ENCODE assay signal across 22 cellular contexts in the genomic region with DNA sequence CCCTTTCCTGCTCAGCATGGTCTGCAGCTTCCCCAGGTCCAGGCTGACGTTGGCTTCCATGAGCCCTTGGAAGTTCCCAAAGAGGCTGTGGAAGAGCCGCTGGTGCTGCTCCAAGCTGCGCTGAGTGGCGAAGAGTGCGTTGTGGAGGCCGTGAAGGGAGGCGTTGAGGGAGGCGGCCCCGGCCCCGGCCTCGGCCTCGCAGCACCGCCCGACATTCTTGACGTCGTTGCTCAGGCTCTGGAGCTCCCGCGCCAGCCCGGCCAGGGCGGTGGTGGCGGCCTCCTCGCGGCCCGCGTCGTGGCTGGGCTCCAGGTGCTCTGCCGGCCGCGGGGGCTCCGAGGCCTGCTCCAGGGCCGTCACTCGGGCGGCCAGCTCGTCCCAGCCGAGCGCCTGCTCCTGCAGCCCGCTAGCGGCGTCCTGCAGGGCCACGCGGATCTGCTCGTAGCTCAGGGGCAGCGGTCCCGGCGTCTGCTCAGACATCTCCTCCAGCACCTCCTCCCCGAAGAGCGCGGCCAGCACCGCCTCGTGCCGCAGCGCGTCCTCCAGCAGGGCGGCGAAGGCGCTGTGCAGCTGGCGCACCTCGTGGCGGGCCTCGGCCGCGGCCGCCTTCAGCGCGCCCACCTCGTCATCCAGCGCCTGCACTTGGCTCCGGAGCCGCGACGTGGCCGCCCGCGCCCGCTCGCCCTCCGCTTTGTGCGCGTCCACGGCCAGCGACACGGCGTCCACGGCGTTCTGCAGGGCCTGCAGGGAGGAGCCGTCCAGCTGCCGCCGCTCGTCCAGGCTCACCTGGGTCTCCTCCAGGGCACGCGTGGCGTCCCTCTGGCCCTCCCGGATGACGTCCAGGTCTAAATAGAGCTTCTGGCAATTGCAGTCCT. TPM values are rescaled to one million over a fixed set of nuclear protein-coding genes. Genes with fewer than 3 reads are reported as not detected.
DNase-seq lines count a peak whose midpoint lies in the region; ATAC-seq, FAIRE-seq and TF ChIP-seq lines count a peak whose summit lies in the region.
"Had no signal": no experiment of that assay in that cellular context is flagged by ENCODE, and none has a peak within 500 bp of the region (broad histone marks: within the 10 kb centered on the region; RNA-seq: fewer than 3 reads in every experiment).

No MANE protein-coding gene starts in this region.

- no peaks in the 10 kb centered on the region for H4K20me1 ChIP-seq in K562 (replicated peaks; ENCODE audit: control insufficient read depth, insufficient read depth, low read length)

- H3K79me2 ChIP-seq in K562 (ENCODE audit: control insufficient read depth, insufficient read depth, low read length) = no peaks in the 10 kb centered on the region

- H3K4me3 ChIP-seq in K562 = no peak overlapping the region
- no peak overlapping the region for H3K4me3 ChIP-seq in mucosa of descending colon
- H3K4me3 ChIP-seq in tibial artery = peak overlapping the region; percentile 28 to 30

- TF ChIP-seq CTCF in K562 (IDR thresholded peaks at IDR 0.05 in 2 of 3, conservative IDR thresholded peaks at IDR 0.05 in 1 of 3; ENCODE audit: insufficient read depth in 2 of 3, low read depth in 1 of 3, low read length in 3 of 3) (no peak), mucosa of descending colon (IDR thresholded peaks at IDR 0.05) (no peak), tibial artery (IDR thresholded peaks at IDR 0.05) (no peak)

- H3K27ac ChIP-seq in K562 (ENCODE audit: extremely low read depth, low read depth, low read length) (no peak overlapping the region), tibial artery (peak overlapping the region; percentile 33 to 67)
- H3K27ac ChIP-seq: KMS-11 had no signal

- TF ChIP-seq POLR2A in K562 (conservative IDR thresholded peaks at IDR 0.05) = no peak

- H3K4me1 ChIP-seq in K562 (replicated peaks in 1 of 2; ENCODE audit: control insufficient read depth in 2 of 2, insufficient read depth in 2 of 2, low read length in 2 of 2) (peaks cover 0 to 20% of the 10 kb centered on the region in 2 experiments; a peak in 2 of 5 replicates), mucosa of descending colon (ENCODE audit: low read depth) (peaks cover 11% of the 10 kb centered on the region), tibial artery (peaks cover 3 to 64% (median 33%) of the 10 kb centered on the region in 4 donors)

- H3K27me3 ChIP-seq in K562 (ENCODE audit: control insufficient read depth in 2 of 2, insufficient read depth in 2 of 2, low read length in 2 of 2) = no peaks in the 10 kb centered on the region
- H3K27me3 ChIP-seq in tibial artery = no peaks in the 10 kb centered on the region

- H3K9me1 ChIP-seq in K562 (ENCODE audit: control insufficient read depth, insufficient read depth, low read length) = no peaks in the 10 kb centered on the region

- no peak for TF ChIP-seq EP300 in K562 (IDR thresholded peaks at IDR 0.05; ENCODE audit: low read length)

- TF ChIP-seq RAD21 in K562 (CRISPR knock-in tag; conservative IDR thresholded peaks at IDR 0.05 in 1 of 2, IDR thresholded peaks at IDR 0.05 in 1 of 2) = no peak

- H3K36me3 ChIP-seq in K562 (ENCODE audit: control insufficient read depth, insufficient read depth, low read length) (no peaks in the 10 kb centered on the region), mucosa of descending colon (ENCODE audit: low read depth) (no peaks in the 10 kb centered on the region), tibial artery (peaks cover 0 to 19% (median 0%) of the 10 kb centered on the region in 3 donors)

- no peak overlapping the region for H3K4me2 ChIP-seq in K562 (ENCODE audit: insufficient read depth, low read length)
- H3K4me2 ChIP-seq: KMS-11 had no signal

- WGBS in K562 (ENCODE audit: insufficient coverage, low coverage, missing lambda C conversion rate) = 95% methylated on average over 43 of the region's 94 CpGs

- in situ Hi-C loops in K562 (cut with MboI) = no loop called here

- H3K9me3 ChIP-seq in K562 (replicated peaks; ENCODE audit: control insufficient read depth, insufficient read depth, low read depth, low read length) (no peaks in the 10 kb centered on the region), mucosa of descending colon (no peaks in the 10 kb centered on the region), tibial artery (no peaks in the 10 kb centered on the region)

- no peak overlapping the region for H2AFZ ChIP-seq in K562 (ENCODE audit: low read depth, low read length)

- no TSS peak for BruUV-seq in K562 (replicated peaks; lab: Mats Ljungman, UMichigan)

- no peak overlapping the region for H3K9ac ChIP-seq in K562 (ENCODE audit: insufficient read depth in 1 of 2, low read depth in 2 of 2, low read length in 2 of 2)
- H3K9ac ChIP-seq: KMS-11 had no signal

- no peak for FAIRE-seq in K562 (lab: Jason Lieb, UNC)
- FAIRE-seq: TTC549 had no signal

- ATAC-seq in K562 (no peak), left cardiac atrium (peak in 1 of 2 donors; percentile 9), mucosa of descending colon (peak; percentile 11), GM18511 (IDR thresholded peaks at IDR 0.05; ENCODE audit: unreplicated experiment) (no peak)
- ATAC-seq: natural killer cell had no signal

- DNase-seq in K562 (ENCODE audit: extremely low read depth in 1 of 4, low spot score in 3 of 4) = no peak
- DNase-seq in left cardiac atrium = peak; percentile 34
- peak in 1 of 3 donors; percentile 52 for DNase-seq in mucosa of descending colon
- peak; percentile 18 to 75 for DNase-seq in tibial artery
- DNase-seq in T-helper 2 cell = no peak
- no peak for DNase-seq in NCI-H1092 treated with DMSO at 0.1 percent for 48 hours (lab: John Stamatoyannopoulos, UW)
- DNase-seq: activated CD4-positive, alpha-beta T cell treated with anti-CD3 and anti-CD28 coated beads, Interleukin-2, amount 10 ng/mL, durations not matched to agents 24 days and 14 days; activated CD8-positive, alpha-beta memory T cell treated with anti-CD3 and anti-CD28 coated beads, Interleukin-2, amount 50 U/mL, for 48 hours; CD4-positive, alpha-beta memory T cell; central memory CD4-positive, alpha-beta T cell; DMS79; HFFc6; immature natural killer cell; natural killer cell; NCI-H1930; NCI-H446; stimulated activated CD4-positive, alpha-beta T cell treated with anti-CD3 and anti-CD28 coated beads, Interleukin-12 subunit alpha, Interleukin-12 subunit beta, amount 100 ng/mL, for 4 hours; stimulated activated CD8-positive, alpha-beta memory T cell treated with anti-CD3 and anti-CD28 coated beads, Interleukin-4, amount 100 ng/mL, for 48 hours had no signal

- POLR2A ChIA-PET in K562 (lab: Yijun Ruan, JAX) = interaction anchor here (0.6 kb wide), 1 partner anchor 232 kb away, joined by 4 read pairs; no protein-coding TSS in a partner anchor

- CTCF ChIA-PET in K562 (lab: Yijun Ruan, JAX; ENCODE audit: low intra/inter-chr PET ratio) = interaction anchor here (0.7 kb wide), 2 partner anchors 22 to 154 kb away, joined by 3 read pairs; no protein-coding TSS in a partner anchor

- intact Hi-C loops in K562 (cut with micrococcal nuclease) (no loop called here), left cardiac atrium (cut with DNase I) (no loop called here), mucosa of descending colon (cut with DNase I, micrococcal nuclease) (no loop called here), tibial artery (cut with DNase I; ENCODE audit: low total_unique reads) (loop anchor here (2.0 kb wide), 1 partner anchor 20 kb away; no protein-coding TSS in a partner anchor)

RNA-seq across cellular contexts. Expression of a gene that starts 14.7 kb away (rescaled TPM):
- total RNA-seq in K562 (2011; cell fraction: chromatin; rRNA removed; ENCODE audit: low replicate concordance) = 1.1 and 2.8 TPM in 2 replicates
- total RNA-seq in K562 (2011; cell fraction: nucleolus; rRNA removed) = 2.0 and 2.7 TPM in 2 replicates
- total RNA-seq in K562 (2011; cell fraction: nucleoplasm; rRNA removed) = 1.5 and 2.6 TPM in 2 replicates
- total RNA-seq in K562 (2014; rRNA removed) (0.90 and 1.7 TPM in 2 replicates), K562 (2014; rRNA removed; fragmentation: Illumina TruSeq; extraction: Trizol) (0.54 and 0.76 TPM in 2 replicates), K562 (2015; rRNA removed; fragmentation: Illumina TruSeq; extraction: Trizol) (1.2 and 1.5 TPM in 2 replicates), K562 (2021) (1.3 and 2.0 TPM in 2 replicates), left cardiac atrium (10 to 100 TPM; 38.6 to 62.1 TPM), mucosa of descending colon (10 to 100 TPM in 1 of 3 donors, 1 to 10 TPM in 2; 5.7 to 11.5 (median 8.3) TPM)
- polyA plus RNA-seq in K562 (2011; rRNA removed) (0.68 and 1.6 TPM in 2 replicates), K562 (2014; fragmentation: Illumina TruSeq; extraction: Trizol) (0.73 and 1.4 TPM in 2 replicates), K562 (2014; fragmentation: Nextera tagmentation; extraction: Ambion mirVana) (under 1 TPM; 0.07 to 0.14 TPM), K562 (2014; rRNA removed) (1.9 and 2.2 TPM in 2 replicates)
- polyA plus RNA-seq in K562 (2011; cell fraction: cytosol; rRNA removed) = 0.60 and 1.9 TPM in 2 replicates
- polyA plus RNA-seq in K562 (2011; cell fraction: nucleus; rRNA removed) = 1.1 and 4.2 TPM in 2 replicates
- polyA plus RNA-seq in K562 (2012) = 0.80 and 0.83 TPM in 2 replicates
- polyA minus RNA-seq in K562 (2011; rRNA and poly(A)+ RNA removed) = 0.84 and 1.3 TPM in 2 replicates
- polyA minus RNA-seq in K562 (2011; cell fraction: cytosol; rRNA and poly(A)+ RNA removed) = 1.1 and 2.6 TPM in 2 replicates
- polyA minus RNA-seq in K562 (2011; cell fraction: nucleus; rRNA and poly(A)+ RNA removed) = 0.54 and 0.56 TPM in 2 replicates
- total RNA-seq: activated CD4-positive, alpha-beta T cell treated with anti-CD3 and anti-CD28 coated beads, Interleukin-2, amount 10 ng/mL, durations not matched to agents 24 days and 14 days had no signal
- polyA plus RNA-seq: immature natural killer cell had no signal

RNA-seq across cellular contexts. Expression of a gene that starts 15.7 kb away (rescaled TPM):
- 20.0 and 61.3 TPM in 2 replicates for total RNA-seq in K562 (2011; cell fraction: chromatin; rRNA removed; ENCODE audit: low replicate concordance)
- 72.0 and 82.9 TPM in 2 replicates for total RNA-seq in K562 (2011; cell fraction: nucleolus; rRNA removed)
- 49.9 and 55.1 TPM in 2 replicates for total RNA-seq in K562 (2011; cell fraction: nucleoplasm; rRNA removed)
- total RNA-seq in K562 (2014; rRNA removed) (135 and 142 TPM in 2 replicates), K562 (2014; rRNA removed; fragmentation: Illumina TruSeq; extraction: Trizol) (16.7 and 27.3 TPM in 2 replicates), K562 (2015; rRNA removed; fragmentation: Illumina TruSeq; extraction: Trizol) (104 TPM in 2 replicates), K562 (2021) (86.6 and 93.6 TPM in 2 replicates), left cardiac atrium (10 to 100 TPM; 27.8 to 51.0 TPM), mucosa of descending colon (10 to 100 TPM in 1 of 3 donors, 1 to 10 TPM in 2; 2.9 to 22.1 (median 8.3) TPM)
- polyA plus RNA-seq in K562 (2011; rRNA removed) (64.0 and 146 TPM in 2 replicates), K562 (2014; fragmentation: Illumina TruSeq; extraction: Trizol) (45.5 and 108 TPM in 2 replicates), K562 (2014; fragmentation: Nextera tagmentation; extraction: Ambion mirVana) (10 to 100 TPM in 1 of 2 experiments, 1 to 10 TPM in 1; 9.8 to 34.3 TPM), K562 (2014; rRNA removed) (132 and 141 TPM in 2 replicates)
- polyA plus RNA-seq in K562 (2011; cell fraction: cytosol; rRNA removed) = 66.6 and 210 TPM in 2 replicates
- polyA plus RNA-seq in K562 (2011; cell fraction: nucleus; rRNA removed) = 63.9 and 189 TPM in 2 replicates
- polyA plus RNA-seq in K562 (2012) = 88.6 and 139 TPM in 2 replicates
- 22.0 and 71.1 TPM in 2 replicates for polyA minus RNA-seq in K562 (2011; rRNA and poly(A)+ RNA removed)
- 38.1 and 88.0 TPM in 2 replicates for polyA minus RNA-seq in K562 (2011; cell fraction: cytosol; rRNA and poly(A)+ RNA removed)
- 11.4 and 21.5 TPM in 2 replicates for polyA minus RNA-seq in K562 (2011; cell fraction: nucleus; rRNA and poly(A)+ RNA removed)
- total RNA-seq: CD4-positive, alpha-beta memory T cell; natural killer cell had no signal
- polyA plus RNA-seq: CD4-positive, alpha-beta memory T cell; immature natural killer cell had no signal

RNA-seq across cellular contexts. Expression of a gene that starts 25.6 kb away (rescaled TPM):
- total RNA-seq in K562 (2011; cell fraction: chromatin; rRNA removed; ENCODE audit: low replicate concordance) = not detected in 2 replicates
- not detected in 2 replicates for total RNA-seq in K562 (2011; cell fraction: nucleolus; rRNA removed)
- not detected in 2 replicates for total RNA-seq in K562 (2011; cell fraction: nucleoplasm; rRNA removed)
- total RNA-seq in K562 (2014; rRNA removed) (not detected in 2 replicates), K562 (2014; rRNA removed; fragmentation: Illumina TruSeq; extraction: Trizol) (not detected in 2 replicates), K562 (2015; rRNA removed; fragmentation: Illumina TruSeq; extraction: Trizol) (not detected in 2 replicates), K562 (2021) (0.27 TPM in 1 of 2 replicates, not detected in the other), left cardiac atrium (100 to 1,000 TPM; 143 to 269 TPM), mucosa of descending colon (100 to 1,000 TPM in 1 of 3 donors, 10 to 100 TPM in 2; 48.6 to 127 (median 90.6) TPM)
- polyA plus RNA-seq in K562 (2011; rRNA removed) (not detected in 2 replicates), K562 (2014; fragmentation: Illumina TruSeq; extraction: Trizol) (not detected in 2 replicates), K562 (2014; fragmentation: Nextera tagmentation; extraction: Ambion mirVana) (under 1 TPM in 1 of 2 experiments, not detected in 1; 0.08 TPM), K562 (2014; rRNA removed) (not detected in 2 replicates)
- not detected in 2 replicates for polyA plus RNA-seq in K562 (2011; cell fraction: cytosol; rRNA removed)
- not detected in 2 replicates for polyA plus RNA-seq in K562 (2011; cell fraction: nucleus; rRNA removed)
- not detected in 2 replicates for polyA plus RNA-seq in K562 (2012)
- not detected in 2 replicates for polyA minus RNA-seq in K562 (2011; rRNA and poly(A)+ RNA removed)
- not detected in 2 replicates for polyA minus RNA-seq in K562 (2011; cell fraction: cytosol; rRNA and poly(A)+ RNA removed)
- not detected in 2 replicates for polyA minus RNA-seq in K562 (2011; cell fraction: nucleus; rRNA and poly(A)+ RNA removed)
- total RNA-seq: activated CD4-positive, alpha-beta T cell treated with anti-CD3 and anti-CD28 coated beads, Interleukin-2, amount 10 ng/mL, durations not matched to agents 24 days and 14 days; CD4-positive, alpha-beta memory T cell; natural killer cell; progenitor cell of endocrine pancreas had no signal
- polyA plus RNA-seq: immature natural killer cell had no signal

Comparison
In these comparisons a context has a peak if more than half of its experiments do, and no peak if none do; other contexts are left out.
1. DNase-seq: peak in left cardiac atrium (single experiment) and tibial artery (2 of 2); none in K562 (0 of 4), T-helper 2 cell (0 of 5) and NCI-H1092 treated with DMSO at 0.1 percent for 48 hours (single experiment).
2. H3K4me3 ChIP-seq: peak in tibial artery (2 of 2); none in K562 (single experiment) and mucosa of descending colon (single experiment).
3. RNA of a gene that starts 25.6 kb away (total RNA-seq): 143 to 269 TPM in left cardiac atrium and 48.6 to 127 TPM in mucosa of descending colon; 0.27 TPM in K562; every median in the first group is over 10 times any median in the second.